Comparison of ENCODE assay signal across 1 cellular context in genomic region chr5:142115937-142116614, GRCh38.
TF ChIP-seq lines count a peak whose summit lies in the region.

No MANE protein-coding gene starts in this region.

TF ChIP-seq in HEK293, 187 proteins besides CTCF, POLR2A, EP300 and RAD21 (continued from another document):
- TF ChIP-seq WT1 (tag by site-specific recombination; IDR thresholded peaks at IDR 0.05): 0 out of 2 replicates have a peak, but pooled peaks have one; percentile 32
